ENCODE assay signal across 8 cellular contexts in the genomic region with DNA sequence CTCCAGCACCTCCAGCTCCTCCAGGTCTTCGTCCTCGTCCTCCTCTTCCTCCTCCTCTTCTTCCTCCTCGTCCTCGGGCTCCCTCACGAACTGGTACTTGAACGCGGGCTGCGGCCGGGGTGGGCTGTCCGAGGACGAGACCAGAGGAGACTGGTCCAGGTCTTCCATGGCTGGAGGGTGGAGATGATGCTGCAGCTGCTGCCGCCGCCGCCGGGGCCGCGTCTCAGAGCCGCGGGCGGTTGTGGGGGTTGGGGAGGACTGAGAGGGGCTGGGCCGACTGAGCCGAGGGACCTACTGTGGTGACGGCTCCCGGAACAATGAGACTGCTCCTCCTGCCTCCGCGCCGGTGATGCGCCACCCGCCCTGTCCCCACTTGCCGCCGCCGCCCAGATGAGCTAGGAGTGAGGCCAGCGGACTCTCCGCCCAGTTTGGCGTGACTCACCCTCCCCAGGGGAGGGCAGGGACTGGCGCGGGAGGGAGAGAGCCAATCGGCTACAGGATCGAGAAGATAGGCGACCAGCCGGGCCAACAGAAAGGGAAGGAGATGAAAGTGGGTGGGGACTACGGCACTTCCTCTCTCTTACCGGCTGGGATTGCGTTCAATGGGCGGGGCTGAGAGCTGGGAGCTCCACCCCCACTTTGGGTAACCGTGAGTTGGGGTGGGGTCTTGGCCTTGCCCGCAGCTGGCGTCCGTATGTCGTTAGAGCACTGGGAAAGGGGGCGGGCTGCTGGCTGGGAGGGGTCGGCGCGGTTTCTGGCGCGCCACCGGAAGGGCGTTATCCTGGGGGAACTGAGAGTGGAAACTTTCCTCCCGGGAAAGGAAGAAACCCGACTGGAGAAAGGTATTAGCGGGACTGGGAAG. TPM values are rescaled to one million over a fixed set of nuclear protein-coding genes. Genes with fewer than 3 reads are reported as not detected.
A peak's percentile ranks its signal among the peaks of the same experiment; 100 is the strongest.
DNase-seq lines count a peak whose midpoint lies in the region; ATAC-seq and TF ChIP-seq lines count a peak whose summit lies in the region.

A gene with protein sequence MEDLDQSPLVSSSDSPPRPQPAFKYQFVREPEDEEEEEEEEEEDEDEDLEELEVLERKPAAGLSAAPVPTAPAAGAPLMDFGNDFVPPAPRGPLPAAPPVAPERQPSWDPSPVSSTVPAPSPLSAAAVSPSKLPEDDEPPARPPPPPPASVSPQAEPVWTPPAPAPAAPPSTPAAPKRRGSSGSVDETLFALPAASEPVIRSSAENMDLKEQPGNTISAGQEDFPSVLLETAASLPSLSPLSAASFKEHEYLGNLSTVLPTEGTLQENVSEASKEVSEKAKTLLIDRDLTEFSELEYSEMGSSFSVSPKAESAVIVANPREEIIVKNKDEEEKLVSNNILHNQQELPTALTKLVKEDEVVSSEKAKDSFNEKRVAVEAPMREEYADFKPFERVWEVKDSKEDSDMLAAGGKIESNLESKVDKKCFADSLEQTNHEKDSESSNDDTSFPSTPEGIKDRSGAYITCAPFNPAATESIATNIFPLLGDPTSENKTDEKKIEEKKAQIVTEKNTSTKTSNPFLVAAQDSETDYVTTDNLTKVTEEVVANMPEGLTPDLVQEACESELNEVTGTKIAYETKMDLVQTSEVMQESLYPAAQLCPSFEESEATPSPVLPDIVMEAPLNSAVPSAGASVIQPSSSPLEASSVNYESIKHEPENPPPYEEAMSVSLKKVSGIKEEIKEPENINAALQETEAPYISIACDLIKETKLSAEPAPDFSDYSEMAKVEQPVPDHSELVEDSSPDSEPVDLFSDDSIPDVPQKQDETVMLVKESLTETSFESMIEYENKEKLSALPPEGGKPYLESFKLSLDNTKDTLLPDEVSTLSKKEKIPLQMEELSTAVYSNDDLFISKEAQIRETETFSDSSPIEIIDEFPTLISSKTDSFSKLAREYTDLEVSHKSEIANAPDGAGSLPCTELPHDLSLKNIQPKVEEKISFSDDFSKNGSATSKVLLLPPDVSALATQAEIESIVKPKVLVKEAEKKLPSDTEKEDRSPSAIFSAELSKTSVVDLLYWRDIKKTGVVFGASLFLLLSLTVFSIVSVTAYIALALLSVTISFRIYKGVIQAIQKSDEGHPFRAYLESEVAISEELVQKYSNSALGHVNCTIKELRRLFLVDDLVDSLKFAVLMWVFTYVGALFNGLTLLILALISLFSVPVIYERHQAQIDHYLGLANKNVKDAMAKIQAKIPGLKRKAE (minus strand): TSS at position 319 of the 862 bp plus-strand sequence. CDS start 151 bp downstream, at position 168.

- H3K4me1 Mint-ChIP-seq in natural killer cell treated with Interleukin-12 subunit alpha and Interleukin-12 subunit beta and Interleukin-15 and Interleukin-18, amount 100 ng/mL, for 72 hours (ENCODE audit: low read depth in 2 of 2), result peaks cover 45 to 49% of the 10 kb centered on the region in 2 donors

- H3K4me3 Mint-ChIP-seq in natural killer cell treated with Interleukin-12 subunit alpha and Interleukin-12 subunit beta and Interleukin-15 and Interleukin-18, amount 100 ng/mL, for 72 hours, result peak within 1 kb of the TSS; percentile 99

- no peaks in the 10 kb centered on the region for H3K36me3 ChIP-seq in H7 (replicated peaks; ENCODE audit: control insufficient read depth, insufficient read depth, low read length)

- H3K27me3 ChIP-seq in H7 (ENCODE audit: control insufficient read depth, insufficient read depth, low read length), result no peaks in the 10 kb centered on the region

- TF ChIP-seq CTCF in fibroblast of pulmonary artery (IDR thresholded peaks at IDR 0.05; ENCODE audit: low read length, missing control alignments), result no peak

- no peaks in the 10 kb centered on the region for H3K9me3 Mint-ChIP-seq in natural killer cell treated with Interleukin-12 subunit alpha and Interleukin-12 subunit beta and Interleukin-15 and Interleukin-18, amount 100 ng/mL, for 72 hours

- H3K27me3 Mint-ChIP-seq in natural killer cell treated with Interleukin-12 subunit alpha and Interleukin-12 subunit beta and Interleukin-15 and Interleukin-18, amount 100 ng/mL, for 72 hours, result no peaks in the 10 kb centered on the region

- H3K36me3 Mint-ChIP-seq in natural killer cell treated with Interleukin-12 subunit alpha and Interleukin-12 subunit beta and Interleukin-15 and Interleukin-18, amount 100 ng/mL, for 72 hours, result peaks cover 5% of the 10 kb centered on the region

- DNase-seq in ELR (ENCODE audit: low read depth) (peak; percentile 99), H7 (peak; percentile 97), M059J (ENCODE audit: low read depth) (peak; percentile 98), SHP77 (lab: John Stamatoyannopoulos, UW) (peak; percentile 100), fibroblast of pulmonary artery (ENCODE audit: low read depth) (peak; percentile 99)
- DNase-seq in activated effector memory CD4-positive, alpha-beta T cell treated with Interleukin-2 at 50 U/mL for 16 hours, result peak; percentile 98
- DNase-seq in natural killer cell treated with Interleukin-12 subunit alpha and Interleukin-12 subunit beta and Interleukin-15 and Interleukin-18, amount 100 ng/mL, for 72 hours (ENCODE audit: low spot score), result peak; percentile 100
- peak; percentile 98 for DNase-seq in stimulated activated naive CD8-positive, alpha-beta T cell treated with anti-CD3 and anti-CD28 coated beads, Interleukin-15, Interleukin-2, amounts not matched to agents 100 U/mL and 50 U/mL, for 24 hours

- H3K27ac Mint-ChIP-seq in natural killer cell treated with Interleukin-12 subunit alpha and Interleukin-12 subunit beta and Interleukin-15 and Interleukin-18, amount 100 ng/mL, for 72 hours, result peak within 1 kb of the TSS; percentile 100

- peak; percentile 97 for ATAC-seq in natural killer cell treated with Interleukin-12 subunit alpha and Interleukin-12 subunit beta and Interleukin-15 and Interleukin-18, amount 100 ng/mL, for 72 hours
- peak; percentile 92 for ATAC-seq in stimulated activated naive CD8-positive, alpha-beta T cell treated with anti-CD3 and anti-CD28 coated beads, Interleukin-15, Interleukin-2, amounts not matched to agents 100 U/mL and 50 U/mL, for 24 hours

- H3K4me3 ChIP-seq in H7 (ENCODE audit: insufficient read depth, low read depth, low read length) (peak within 1 kb of the TSS; percentile 98), fibroblast of pulmonary artery (replicated peaks; ENCODE audit: low read depth, low read length) (peak within 1 kb of the TSS; percentile 96)

RNA-seq across cellular contexts. Expression of the gene that starts here (rescaled TPM):
- 131 and 136 TPM in 2 replicates for total RNA-seq in H7 (2014; rRNA removed; shearing (Covaris generic))
- 198 and 249 TPM in 2 replicates for total RNA-seq in M059J (2014; rRNA removed; shearing (Covaris generic))
- 100 to 1,000 TPM; 126 to 161 TPM for total RNA-seq in natural killer cell treated with Interleukin-12 subunit alpha and Interleukin-12 subunit beta and Interleukin-15 and Interleukin-18, amount 100 ng/mL, for 72 hours

Comparison
In these comparisons a context has a peak if more than half of its experiments do, and no peak if none do; other contexts are left out.
1. Peak in every context shown above with its lines: DNase-seq, ATAC-seq and H3K4me3 ChIP-seq.